8 cellular contexts compared by ENCODE assay signal in genomic region chr7:76294344-76295024, GRCh38. TPM values are rescaled to one million over a fixed set of nuclear protein-coding genes. Genes with fewer than 3 reads are reported as not detected.
A peak's percentile ranks its signal among the peaks of the same experiment; 100 is the strongest.
DNase-seq lines count a peak whose midpoint lies in the region; TF ChIP-seq lines count a peak whose summit lies in the region.

No MANE protein-coding gene starts in this region.

- no peak overlapping the region for H3K4me3 ChIP-seq in DOHH2 (ENCODE audit: low read length)
- H3K4me3 ChIP-seq in NB4 (ENCODE audit: low read depth, low read length), result no peak overlapping the region
- no peak overlapping the region for H3K4me3 ChIP-seq in Caco-2 (ENCODE audit: low read depth, low read length)

- H3K9me3 Mint-ChIP-seq in Caco-2 (ENCODE audit: unreplicated experiment), result no peaks in the 10 kb centered on the region

- H3K9me2 ChIP-seq in DOHH2 (replicated peaks; ENCODE audit: control insufficient read depth, low read length), result no peaks in the 10 kb centered on the region

- H3K27me3 Mint-ChIP-seq in Caco-2 (ENCODE audit: insufficient read depth, unreplicated experiment), result no peaks in the 10 kb centered on the region

- H3K4me3 Mint-ChIP-seq in Caco-2 (ENCODE audit: unreplicated experiment), result no peak overlapping the region

- no peaks in the 10 kb centered on the region for H3K79me2 ChIP-seq in DOHH2 (ENCODE audit: control insufficient read depth, low read length)

- DNase-seq in NB4 (ENCODE audit: low read depth) (peak; percentile 56), SHP77 (lab: John Stamatoyannopoulos, UW) (peak; percentile 88 to 95), erythroblast (lab: John Stamatoyannopoulos, UW) (peak; percentile 76 to 82), middle frontal gyrus (ENCODE audit: extremely low spot score, low spot score) (peak; percentile 88), ureter (ENCODE audit: low spot score) (peak; percentile 97), Caco-2 (no peak), GM10266 (ENCODE audit: extremely low spot score) (no peak)

- peaks cover 22% of the 10 kb centered on the region for H3K4me1 Mint-ChIP-seq in Caco-2 (ENCODE audit: low read depth, unreplicated experiment)

- TF ChIP-seq CTCF in DOHH2 (IDR thresholded peaks at IDR 0.05; ENCODE audit: low read depth, low read length, poor library complexity, severe bottlenecking) (no peak), NB4 (IDR thresholded peaks at IDR 0.05; ENCODE audit: low read depth, low read length) (no peak), Caco-2 (IDR thresholded peaks at IDR 0.05; ENCODE audit: insufficient read depth in 1 of 2, low read depth in 1 of 2, low read length in 1 of 2, severe bottlenecking in 1 of 2, unreplicated experiment in 1 of 2) (no peak), GM10266 (IDR thresholded peaks at IDR 0.05; ENCODE audit: control insufficient read depth, insufficient read depth, low read depth, missing control alignments) (no peak)

- H3K27ac ChIP-seq in DOHH2 (ENCODE audit: low read depth, low read length), result no peak overlapping the region

- H3K4me1 ChIP-seq in DOHH2 (ENCODE audit: control insufficient read depth, low read length) (peaks cover 18% of the 10 kb centered on the region), Caco-2 (peaks cover 43% of the 10 kb centered on the region)

- no peak for TF ChIP-seq POLR2A in NB4 (IDR thresholded peaks at IDR 0.05; ENCODE audit: extremely low read depth, insufficient read length)
- TF ChIP-seq POLR2A in erythroblast (IDR thresholded peaks at IDR 0.05; ENCODE audit: low read length), result no peak

- H3K36me3 ChIP-seq in DOHH2 (ENCODE audit: control insufficient read depth, low read length) (no peaks in the 10 kb centered on the region), Caco-2 (ENCODE audit: control insufficient read depth, insufficient read depth, low read length) (no peaks in the 10 kb centered on the region)

- POLR2A ChIA-PET in Caco-2 (lab: Charles Lee), result no interaction called here

- H4K20me1 ChIP-seq in DOHH2 (ENCODE audit: control insufficient read depth, insufficient read depth, low read depth, low read length), result 0 out of 2 replicates have a peak, but pooled peaks cover 2% of the 10 kb centered on the region

- BruUV-seq in Caco-2 (replicated peaks; lab: Mats Ljungman, UMichigan), result no TSS peak

- H3K9me3 ChIP-seq in DOHH2 (ENCODE audit: control insufficient read depth, insufficient read depth, low read length) (no peaks in the 10 kb centered on the region), Caco-2 (no peaks in the 10 kb centered on the region)

- CTCF ChIA-PET in Caco-2 (lab: Charles Lee), result interaction anchor here (0.7 kb wide), 1 partner anchor 115 kb away, joined by 3 read pairs; no protein-coding TSS in a partner anchor

- H3F3A ChIP-seq in DOHH2 (ENCODE audit: control insufficient read depth, insufficient read depth), result 0 out of 2 replicates have a peak, but pooled peaks cover 3% of the 10 kb centered on the region

- H3K27me3 ChIP-seq in DOHH2 (ENCODE audit: control insufficient read depth, low read length), result peaks cover 29% of the 10 kb centered on the region
- H3K27me3 ChIP-seq in Caco-2 (replicated peaks; ENCODE audit: control insufficient read depth, insufficient read depth, low read length), result no peaks in the 10 kb centered on the region

- intact Hi-C loops in Caco-2 (cut with micrococcal nuclease; ENCODE audit: unreplicated experiment), result loop anchor here (5.0 kb wide), 1 partner anchor 63 kb away; the partner anchor contains the start of gene YWHAG

- peak overlapping the region; percentile 33 for H3K4me2 ChIP-seq in DOHH2 (ENCODE audit: low read length)

- H3K36me3 Mint-ChIP-seq in Caco-2 (ENCODE audit: insufficient read depth, unreplicated experiment), result peaks cover 10% of the 10 kb centered on the region

- H3K27ac Mint-ChIP-seq in Caco-2 (ENCODE audit: unreplicated experiment), result no peak overlapping the region

RNA-seq across cellular contexts. Expression of gene HSPB1, which starts 8.0 kb away (rescaled TPM):
- total RNA-seq in ureter, result 1,074 TPM
- total RNA-seq in Caco-2 (2022), result 82.1 and 89.1 TPM in 2 replicates

Comparison
In these comparisons a context has a peak if more than half of its experiments do, and no peak if none do; other contexts are left out.
1. DNase-seq: peak in NB4 (single experiment), SHP77 (2 of 2), erythroblast (2 of 2), middle frontal gyrus (single experiment) and ureter (single experiment); none in Caco-2 (0 of 2) and GM10266 (single experiment).
2. RNA of gene HSPB1, which starts 8.0 kb away (total RNA-seq): 1,074 TPM in ureter (single experiment); 82.1 to 89.1 TPM in Caco-2; every median in the first group is over 10 times any median in the second.